ENCODE assay signal across 15 cellular contexts in genomic region chr2:39838589-39838988, GRCh38.
"Had no signal": no experiment of that assay in that cellular context is flagged by ENCODE, and none has a peak within 500 bp of the region (broad histone marks: within the 10 kb centered on the region; RNA-seq: fewer than 3 reads in every experiment).

No MANE protein-coding gene starts in this region.

- ATAC-seq: activated T-cell treated with anti-CD3 and anti-CD28 coated beads, Interleukin-2, amount 50 U/mL, for 72 hours had no signal

- H2AFZ ChIP-seq: neural progenitor cell, parathyroid adenoma had no signal

- H3K4me2 ChIP-seq: neural progenitor cell had no signal

- H3K27ac ChIP-seq: breast epithelium, neural progenitor cell, parathyroid adenoma, skin epidermis, thyroid gland, vagina, VCaP had no signal

- DNase-seq: activated CD4-positive, alpha-beta memory T cell treated with anti-CD3 and anti-CD28 coated beads for 36 hours; activated CD8-positive, alpha-beta memory T cell treated with anti-CD3 and anti-CD28 coated beads, Interleukin-2, amount 50 U/mL, for 4 hours; activated gamma-delta T cell treated with Interleukin-2 at 50 U/mL for 16 hours; activated naive CD8-positive, alpha-beta T cell treated with anti-CD3 and anti-CD28 coated beads for 36 hours; activated T-cell treated with anti-CD3 and anti-CD28 coated beads, Interleukin-2, amount 50 U/mL, for 72 hours; glutamatergic neuron; retina; T1000 had no signal

- H3K4me3 ChIP-seq: breast epithelium, neural progenitor cell, skin epidermis, thyroid gland, vagina had no signal

- H3K79me2 ChIP-seq: parathyroid adenoma had no signal

- H3K9ac ChIP-seq: neural progenitor cell, parathyroid adenoma had no signal

- H3K36me3 ChIP-seq: breast epithelium, neural progenitor cell, thyroid gland, vagina had no signal

- H3K4me1 ChIP-seq: breast epithelium, neural progenitor cell, parathyroid adenoma, thyroid gland, vagina had no signal

- H3K9me3 ChIP-seq: thyroid gland had no signal

- H3K27me3 ChIP-seq: breast epithelium, neural progenitor cell, thyroid gland, vagina had no signal
